ENCODE assay signal across 1 cellular context in genomic region chr6:5260111-5260620, GRCh38.
TF ChIP-seq lines count a peak whose summit lies in the region.

No MANE protein-coding gene starts in this region.

TF ChIP-seq in K562, 482 proteins besides CTCF, POLR2A, EP300 and RAD21 (continued from another document and continues in another):
- TF ChIP-seq RNF219 (CRISPR knock-in tag; IDR thresholded peaks at IDR 0.05) (no peak), POLR2H (tag; IDR thresholded peaks at IDR 0.05; ENCODE audit: low read depth) (0 out of 2 replicates have a peak, but pooled peaks have one; percentile 10), ZNF444 (CRISPR knock-in tag; IDR thresholded peaks at IDR 0.05) (no peak), MYC (IDR thresholded peaks at IDR 0.05; ENCODE audit: low read depth, low read length) (peak; percentile 80), MYC (CRISPR knock-in tag; IDR thresholded peaks at IDR 0.05; ENCODE audit: borderline replicate concordance, low read depth) (no peak), ZKSCAN8 (CRISPR knock-in tag; IDR thresholded peaks at IDR 0.05) (no peak), JUND (IDR thresholded peaks at IDR 0.05; ENCODE audit: borderline replicate concordance, low read depth, low read length) (peak; percentile 34; the same call in 1 of the 2 replicates), JUND (tag; IDR thresholded peaks at IDR 0.05; ENCODE audit: borderline replicate concordance, low read depth, low read length) (no peak), BRF2 (IDR thresholded peaks at IDR 0.05; ENCODE audit: borderline replicate concordance, insufficient read depth, insufficient read length) (no peak), ERF (CRISPR knock-in tag; IDR thresholded peaks at IDR 0.05) (no peak), ZBTB43 (CRISPR knock-in tag; IDR thresholded peaks at IDR 0.05) (no peak), SP2 (IDR thresholded peaks at IDR 0.05; ENCODE audit: extremely low read depth, low read depth, low read length, poor library complexity, severe bottlenecking) (no peak), SUPT5H (IDR thresholded peaks at IDR 0.05) (0 out of 2 replicates have a peak, but pooled peaks have one; percentile 9), FOXK2 (conservative IDR thresholded peaks at IDR 0.05 in 1 of 2, IDR thresholded peaks at IDR 0.05 in 1 of 2; ENCODE audit: low read depth in 2 of 2) (peak; percentile 13 to 91; a peak in 3 of 4 replicates), ZBTB7A (IDR thresholded peaks at IDR 0.05; ENCODE audit: borderline replicate concordance, control insufficient read depth, low read depth, low read length) (no peak), CHD1 (IDR thresholded peaks at IDR 0.05; ENCODE audit: low read length) (peak; percentile 36), NONO (IDR thresholded peaks at IDR 0.05; ENCODE audit: low read depth in 2 of 2, low read length in 1 of 2) (peak in 1 of 2 experiments; percentile 83; a peak in 1 of 4 replicates), CREB3L1 (IDR thresholded peaks at IDR 0.05; ENCODE audit: borderline replicate concordance, low read depth) (0 out of 2 replicates have a peak, but pooled peaks have one; percentile 18), RB1 (IDR thresholded peaks at IDR 0.05; ENCODE audit: low read depth) (no peak), AFF1 (IDR thresholded peaks at IDR 0.05; ENCODE audit: low read depth in 1 of 2, partially characterized antibody in 2 of 2) (peak in 1 of 2 experiments; percentile 51), ZHX1 (conservative IDR thresholded peaks at IDR 0.05; ENCODE audit: low read length) (no peak), NR2F6 (CRISPR knock-in tag; IDR thresholded peaks at IDR 0.05) (no peak), SREBF1 (IDR thresholded peaks at IDR 0.05; ENCODE audit: borderline replicate concordance, low read depth, low read length) (no peak), TAF1 (IDR thresholded peaks at IDR 0.05; ENCODE audit: control insufficient read depth, extremely low read depth, insufficient read depth, low read length, severe bottlenecking) (no peak), KDM5B (IDR thresholded peaks at IDR 0.05; ENCODE audit: insufficient replicate concordance, low read depth, low read length) (peak; percentile 10), ZNF766 (CRISPR knock-in tag; conservative IDR thresholded peaks at IDR 0.05) (peak; percentile 72), MAX (CRISPR knock-in tag; IDR thresholded peaks at IDR 0.05) (peak; percentile 57; the same call in 1 of the 2 replicates), REST (CRISPR knock-in tag; IDR thresholded peaks at IDR 0.05; ENCODE audit: low read depth) (no peak), CBX5 (IDR thresholded peaks at IDR 0.05; ENCODE audit: borderline replicate concordance, low read depth) (no peak), U2AF2 (optimal IDR thresholded peaks at IDR 0.05; ENCODE audit: low read depth, low read length) (no peak), PRDM10 (IDR thresholded peaks at IDR 0.05; ENCODE audit: partially characterized antibody) (peak; percentile 98), BHLHE40 (IDR thresholded peaks at IDR 0.05; ENCODE audit: low read length) (peak; percentile 32; the same call in 1 of the 2 replicates), SIN3B (IDR thresholded peaks at IDR 0.05; ENCODE audit: low read depth) (0 out of 2 replicates have a peak, but pooled peaks have one; percentile 30)
